ENCODE assay signal across 17 cellular contexts in genomic region chr2:105780606-105781005, GRCh38. TPM values are rescaled to one million over a fixed set of nuclear protein-coding genes. Genes with fewer than 3 reads are reported as not detected.
A peak's percentile ranks its signal among the peaks of the same experiment; 100 is the strongest.
DNase-seq lines count a peak whose midpoint lies in the region; ATAC-seq lines count a peak whose summit lies in the region.
"Had no signal": no experiment of that assay in that cellular context is flagged by ENCODE, and none has a peak within 500 bp of the region (broad histone marks: within the 10 kb centered on the region; RNA-seq: fewer than 3 reads in every experiment).

No MANE protein-coding gene starts in this region.

- H3K27ac Mint-ChIP-seq in activated T-cell treated with anti-CD3 and anti-CD28 coated beads, Interleukin-2, amount 50 U/mL, for 24 hours, result peak overlapping the region; percentile 89
- peak overlapping the region; percentile 88 to 92 for H3K27ac Mint-ChIP-seq in T-cell
- peak overlapping the region; percentile 83 for H3K27ac Mint-ChIP-seq in stimulated activated effector memory CD8-positive, alpha-beta T cell treated with anti-CD3 and anti-CD28 coated beads, Interleukin-12 subunit alpha, Interleukin-12 subunit beta, amount 100 ng/mL, for 72 hours
- H3K27ac Mint-ChIP-seq: dendritic cell treated with granulocyte-macrophage colony-stimulating factor and Interleukin-4, amounts not matched to agents 40 ng/mL and 50 ng/mL, for 4 days had no signal

- no peaks in the 10 kb centered on the region for H3K9me3 Mint-ChIP-seq in activated T-cell treated with anti-CD3 and anti-CD28 coated beads, Interleukin-2, amount 50 U/mL, for 24 hours
- H3K9me3 Mint-ChIP-seq in T-cell, result no peaks in the 10 kb centered on the region
- H3K9me3 Mint-ChIP-seq in stimulated activated effector memory CD8-positive, alpha-beta T cell treated with anti-CD3 and anti-CD28 coated beads, Interleukin-12 subunit alpha, Interleukin-12 subunit beta, amount 100 ng/mL, for 72 hours, result no peaks in the 10 kb centered on the region
- H3K9me3 Mint-ChIP-seq: dendritic cell treated with granulocyte-macrophage colony-stimulating factor and Interleukin-4, amounts not matched to agents 40 ng/mL and 50 ng/mL, for 4 days had no signal

- ATAC-seq in T-cell (replicated peaks in 1 of 4) (no peak), HG02870 (IDR thresholded peaks at IDR 0.05; ENCODE audit: unreplicated experiment) (no peak), GM18873 (IDR thresholded peaks at IDR 0.05; ENCODE audit: low FRiP score, unreplicated experiment) (no peak)
- ATAC-seq in stimulated activated effector memory CD8-positive, alpha-beta T cell treated with anti-CD3 and anti-CD28 coated beads, Interleukin-12 subunit alpha, Interleukin-12 subunit beta, amount 100 ng/mL, for 72 hours, result no peak
- ATAC-seq: K562 had no signal

- peak; percentile 24 for DNase-seq in activated T-cell treated with anti-CD3 and anti-CD28 coated beads, Interleukin-2, amount 50 U/mL, for 24 hours
- DNase-seq in activated T-cell treated with anti-CD3 and anti-CD28 coated beads for 4 hours, result no peak
- no peak for DNase-seq in T-cell
- peak; percentile 21 for DNase-seq in dermis blood vessel endothelial cell
- no peak for DNase-seq in stimulated activated effector memory CD8-positive, alpha-beta T cell treated with anti-CD3 and anti-CD28 coated beads, Interleukin-12 subunit alpha, Interleukin-12 subunit beta, amount 100 ng/mL, for 72 hours (ENCODE audit: low spot score in 2 of 2)
- no peak for DNase-seq in AML-193 (lab: John Stamatoyannopoulos, UW)
- DNase-seq: Calu3; esophagus squamous epithelium; head of caudate nucleus; mesendoderm; occipital lobe; PC-9; stimulated activated naive CD4-positive, alpha-beta T cell had no signal

- peaks cover 81% of the 10 kb centered on the region for H3K36me3 Mint-ChIP-seq in activated T-cell treated with anti-CD3 and anti-CD28 coated beads, Interleukin-2, amount 50 U/mL, for 24 hours (ENCODE audit: low read depth)
- peaks cover 14% of the 10 kb centered on the region for H3K36me3 Mint-ChIP-seq in T-cell
- peaks cover 44% of the 10 kb centered on the region for H3K36me3 Mint-ChIP-seq in stimulated activated effector memory CD8-positive, alpha-beta T cell treated with anti-CD3 and anti-CD28 coated beads, Interleukin-12 subunit alpha, Interleukin-12 subunit beta, amount 100 ng/mL, for 72 hours

- CTCF ChIA-PET in T-cell (lab: Charles Lee), result no interaction called here

- no peak overlapping the region for H3K4me3 Mint-ChIP-seq in activated T-cell treated with anti-CD3 and anti-CD28 coated beads, Interleukin-2, amount 50 U/mL, for 24 hours
- peak overlapping the region; percentile 22 to 66 (median 26) for H3K4me3 Mint-ChIP-seq in T-cell
- no peak overlapping the region for H3K4me3 Mint-ChIP-seq in stimulated activated effector memory CD8-positive, alpha-beta T cell treated with anti-CD3 and anti-CD28 coated beads, Interleukin-12 subunit alpha, Interleukin-12 subunit beta, amount 100 ng/mL, for 72 hours
- H3K4me3 Mint-ChIP-seq: dendritic cell treated with granulocyte-macrophage colony-stimulating factor and Interleukin-4, amounts not matched to agents 40 ng/mL and 50 ng/mL, for 4 days had no signal

- POLR2A ChIA-PET in T-cell (lab: Charles Lee), result no interaction called here

- H3K4me1 Mint-ChIP-seq in activated T-cell treated with anti-CD3 and anti-CD28 coated beads, Interleukin-2, amount 50 U/mL, for 24 hours (ENCODE audit: low read depth), result peaks cover 97% of the 10 kb centered on the region
- peaks cover 95 to 98% (median 97%) of the 10 kb centered on the region in 3 donors for H3K4me1 Mint-ChIP-seq in T-cell
- peaks cover 81% of the 10 kb centered on the region for H3K4me1 Mint-ChIP-seq in stimulated activated effector memory CD8-positive, alpha-beta T cell treated with anti-CD3 and anti-CD28 coated beads, Interleukin-12 subunit alpha, Interleukin-12 subunit beta, amount 100 ng/mL, for 72 hours

- H3K27me3 Mint-ChIP-seq in activated T-cell treated with anti-CD3 and anti-CD28 coated beads, Interleukin-2, amount 50 U/mL, for 24 hours, result no peaks in the 10 kb centered on the region
- H3K27me3 Mint-ChIP-seq in T-cell, result no peaks in the 10 kb centered on the region
- H3K27me3 Mint-ChIP-seq: dendritic cell treated with granulocyte-macrophage colony-stimulating factor and Interleukin-4, amounts not matched to agents 40 ng/mL and 50 ng/mL, for 4 days had no signal

RNA-seq across cellular contexts. Expression of gene NCK2, which starts 35.9 kb away (rescaled TPM):
- total RNA-seq in T-cell (100 to 1,000 TPM in 4 of 5 donors, 10 to 100 TPM in 1; 97.7 to 154 (median 120) TPM), dermis blood vessel endothelial cell (51.1 and 51.6 TPM in 2 replicates)

Comparison
In these comparisons a context has a peak if more than half of its experiments do, and no peak if none do; other contexts are left out.
1. DNase-seq: peak in activated T-cell treated with anti-CD3 and anti-CD28 coated beads, Interleukin-2, amount 50 U/mL, for 24 hours (single experiment) and dermis blood vessel endothelial cell (single experiment); none in activated T-cell treated with anti-CD3 and anti-CD28 coated beads for 4 hours (single experiment), T-cell (0 of 34), stimulated activated effector memory CD8-positive, alpha-beta T cell treated with anti-CD3 and anti-CD28 coated beads, Interleukin-12 subunit alpha, Interleukin-12 subunit beta, amount 100 ng/mL, for 72 hours (0 of 2) and AML-193 (0 of 2).
2. H3K4me3 Mint-ChIP-seq: peak in T-cell (3 of 3); none in activated T-cell treated with anti-CD3 and anti-CD28 coated beads, Interleukin-2, amount 50 U/mL, for 24 hours (single experiment) and stimulated activated effector memory CD8-positive, alpha-beta T cell treated with anti-CD3 and anti-CD28 coated beads, Interleukin-12 subunit alpha, Interleukin-12 subunit beta, amount 100 ng/mL, for 72 hours (single experiment).
3. Peak in every context shown above with its lines, with median percentiles within 50 percentile points of each other: H3K27ac Mint-ChIP-seq.